Comparison of ENCODE assay signal across 9 cellular contexts in genomic region chr4:5072948-5073347, GRCh38. TPM values are rescaled to one million over a fixed set of nuclear protein-coding genes. Genes with fewer than 3 reads are reported as not detected.
"Had no signal": no experiment of that assay in that cellular context is flagged by ENCODE, and none has a peak within 500 bp of the region (broad histone marks: within the 10 kb centered on the region; RNA-seq: fewer than 3 reads in every experiment).

No MANE protein-coding gene starts in this region.

- H3K4me3 Mint-ChIP-seq: IgD-negative memory B cell had no signal

- H3K9ac ChIP-seq: KMS-11 had no signal

- H3K27ac Mint-ChIP-seq: IgD-negative memory B cell had no signal

- H3K4me1 Mint-ChIP-seq: IgD-negative memory B cell had no signal

- DNase-seq: IMR-90, KBM-7, KG1 had no signal

- H3K27ac ChIP-seq: HL-60, KMS-11 had no signal

- ATAC-seq: HepG2 had no signal

- FAIRE-seq: HepG2, HTR-8/SVneo had no signal

- H3K4me2 ChIP-seq: KMS-11 had no signal

RNA-seq across cellular contexts. Expression of gene STK32B, which starts 21.7 kb away (rescaled TPM):
- total RNA-seq: HepG2, HT-29 had no signal
- polyA plus RNA-seq: HepG2, IgD-negative memory B cell had no signal

RNA-seq across cellular contexts. Expression of gene CYTL1, which starts 53.7 kb away (rescaled TPM):
- total RNA-seq: HepG2, HT-29 had no signal
- polyA plus RNA-seq: HepG2, IgD-negative memory B cell had no signal
